ENCODE assay signal across 8 cellular contexts in the genomic region with DNA sequence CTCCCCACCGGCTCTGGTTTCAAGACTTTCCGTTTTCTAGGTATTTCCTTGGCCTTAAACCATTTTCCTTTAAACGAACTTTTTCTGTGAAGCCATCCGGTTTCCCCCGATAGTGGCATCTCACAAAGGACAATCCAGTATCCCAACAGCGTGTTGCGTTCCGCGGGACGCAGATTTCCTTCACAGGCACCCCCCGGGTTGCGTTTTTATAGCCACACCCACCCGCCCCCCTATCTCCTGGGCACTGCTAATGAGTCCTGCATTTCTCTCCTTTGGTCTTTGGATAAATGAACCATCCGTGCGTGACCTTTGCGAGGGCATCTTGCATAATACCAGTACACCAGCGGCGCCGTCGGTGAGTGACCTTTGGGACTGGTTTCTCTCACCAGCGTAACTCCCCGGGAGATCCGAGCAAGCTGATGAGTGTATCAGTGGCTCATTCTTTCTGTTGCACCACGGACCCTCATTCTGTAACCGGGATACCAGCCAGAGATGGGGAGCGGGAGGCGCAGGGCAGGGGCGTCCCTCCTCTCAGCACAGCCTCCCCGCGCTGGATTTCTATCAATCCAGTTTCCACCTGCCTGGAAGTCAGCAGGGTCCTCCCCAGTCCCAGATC.
DNase-seq lines count a peak whose midpoint lies in the region; ATAC-seq and TF ChIP-seq lines count a peak whose summit lies in the region.

No MANE protein-coding gene starts in this region.

- H3K27me3 Mint-ChIP-seq in activated naive CD4-positive, alpha-beta T cell treated with anti-CD3 and anti-CD28 coated beads, Interleukin-2, amount 10 ng/mL, durations not matched to agents 7 days and 5 days: peaks cover 4% of the 10 kb centered on the region

- H3K36me3 ChIP-seq in RWPE2 (ENCODE audit: low read depth): no peaks in the 10 kb centered on the region
- H3K36me3 ChIP-seq in duodenal mucosa (ENCODE audit: control insufficient read depth in 1 of 2, insufficient read depth in 2 of 2, low read length in 2 of 2): peaks cover 0 to under 1% of the 10 kb centered on the region in 2 donors
- peaks cover 0 to 5% (median 4%) of the 10 kb centered on the region in 3 donors for H3K36me3 ChIP-seq in tibial artery

- peak overlapping the region; percentile 22 for H3K27ac Mint-ChIP-seq in activated naive CD4-positive, alpha-beta T cell treated with anti-CD3 and anti-CD28 coated beads, Interleukin-2, amount 10 ng/mL, durations not matched to agents 7 days and 5 days

- H3K4me3 Mint-ChIP-seq in activated naive CD4-positive, alpha-beta T cell treated with anti-CD3 and anti-CD28 coated beads, Interleukin-2, amount 10 ng/mL, durations not matched to agents 7 days and 5 days: peak overlapping the region; percentile 82

- CTCF ChIA-PET in activated naive CD4-positive, alpha-beta T cell treated with anti-CD3 and anti-CD28 coated beads, Interleukin-2, amount 10 ng/mL, durations not matched to agents 7 days and 5 days (lab: Charles Lee): interaction anchor here (0.7 to 1.2 kb wide), 6 partner anchors 9 to 252 kb away, joined by 3 to 7 read pairs (median 4); no protein-coding TSS in a partner anchor

- peaks cover 5% of the 10 kb centered on the region for H3K4me1 ChIP-seq in RWPE2 (ENCODE audit: insufficient read depth, poor library complexity, severe bottlenecking)
- peaks cover 9 to 17% of the 10 kb centered on the region in 2 donors for H3K4me1 ChIP-seq in duodenal mucosa (ENCODE audit: control insufficient read depth in 1 of 2, insufficient read depth in 2 of 2, low read length in 2 of 2)
- H3K4me1 ChIP-seq in tibial artery: peaks cover 5 to 34% (median 24%) of the 10 kb centered on the region in 4 donors

- intact Hi-C loops in tibial artery (cut with DNase I; ENCODE audit: low total_unique reads): loop anchor here (2.0 kb wide), 1 partner anchor 56 kb away; no protein-coding TSS in a partner anchor

- H3K4me1 Mint-ChIP-seq in activated naive CD4-positive, alpha-beta T cell treated with anti-CD3 and anti-CD28 coated beads, Interleukin-2, amount 10 ng/mL, durations not matched to agents 7 days and 5 days: peaks cover 36% of the 10 kb centered on the region

- H3K27ac ChIP-seq in RWPE2 (ENCODE audit: poor library complexity, severe bottlenecking): no peak overlapping the region
- H3K27ac ChIP-seq in duodenal mucosa (ENCODE audit: low read depth, low read length): peak overlapping the region; percentile 75
- peak overlapping the region; percentile 91 to 94 for H3K27ac ChIP-seq in tibial artery

- ATAC-seq in HG02981 (IDR thresholded peaks at IDR 0.05; ENCODE audit: unreplicated experiment): peak; percentile 8
- ATAC-seq in RWPE2 (ENCODE audit: low read depth): peak; percentile 50

- peak overlapping the region; percentile 52 for H3K4me3 ChIP-seq in RWPE2 (ENCODE audit: severe bottlenecking)
- H3K4me3 ChIP-seq in duodenal mucosa (ENCODE audit: low read depth in 1 of 2, low read length in 2 of 2): peak overlapping the region; percentile 72 to 73
- peak overlapping the region; percentile 68 to 70 for H3K4me3 ChIP-seq in tibial artery

- H3K27me3 ChIP-seq in RWPE2 (ENCODE audit: insufficient read depth, poor library complexity, severe bottlenecking): no peaks in the 10 kb centered on the region
- H3K27me3 ChIP-seq in duodenal mucosa (ENCODE audit: control insufficient read depth in 1 of 2, insufficient read depth in 2 of 2, low read length in 2 of 2): no peaks in the 10 kb centered on the region
- no peaks in the 10 kb centered on the region for H3K27me3 ChIP-seq in tibial artery

- DNase-seq in activated naive CD4-positive, alpha-beta T cell treated with anti-CD3 and anti-CD28 coated beads, Interleukin-2, amount 10 ng/mL, durations not matched to agents 7 days and 5 days: no peak
- no peak for DNase-seq in activated naive CD4-positive, alpha-beta T cell treated with anti-CD3 and anti-CD28 coated beads, Interleukin-2, amount 50 U/mL, for 16 hours
- no peak for DNase-seq in RWPE2 (ENCODE audit: low spot score)
- peak; percentile 51 for DNase-seq in midbrain (lab: John Stamatoyannopoulos, UW)
- DNase-seq in tibial artery: peak in 1 of 2 donors; percentile 85
- DNase-seq in NCI-H1436 (lab: John Stamatoyannopoulos, UW): no peak

- no peaks in the 10 kb centered on the region for H3K9me3 Mint-ChIP-seq in activated naive CD4-positive, alpha-beta T cell treated with anti-CD3 and anti-CD28 coated beads, Interleukin-2, amount 10 ng/mL, durations not matched to agents 7 days and 5 days

- H3K9ac ChIP-seq in duodenal mucosa (ENCODE audit: low read depth in 1 of 2, low read length in 2 of 2): peak overlapping the region; percentile 29 to 57

- TF ChIP-seq CTCF in RWPE2 (IDR thresholded peaks at IDR 0.05; ENCODE audit: poor library complexity, severe bottlenecking): no peak
- no peak for TF ChIP-seq CTCF in tibial artery (IDR thresholded peaks at IDR 0.05)

- H3K9me3 ChIP-seq in RWPE2 (ENCODE audit: severe bottlenecking) (no peaks in the 10 kb centered on the region), duodenal mucosa (ENCODE audit: control insufficient read depth in 1 of 2, low read length in 2 of 2) (no peaks in the 10 kb centered on the region), tibial artery (no peaks in the 10 kb centered on the region)

- H3K36me3 Mint-ChIP-seq in activated naive CD4-positive, alpha-beta T cell treated with anti-CD3 and anti-CD28 coated beads, Interleukin-2, amount 10 ng/mL, durations not matched to agents 7 days and 5 days: peaks cover 6% of the 10 kb centered on the region
